1 cellular context compared by ENCODE assay signal in the genomic region with DNA sequence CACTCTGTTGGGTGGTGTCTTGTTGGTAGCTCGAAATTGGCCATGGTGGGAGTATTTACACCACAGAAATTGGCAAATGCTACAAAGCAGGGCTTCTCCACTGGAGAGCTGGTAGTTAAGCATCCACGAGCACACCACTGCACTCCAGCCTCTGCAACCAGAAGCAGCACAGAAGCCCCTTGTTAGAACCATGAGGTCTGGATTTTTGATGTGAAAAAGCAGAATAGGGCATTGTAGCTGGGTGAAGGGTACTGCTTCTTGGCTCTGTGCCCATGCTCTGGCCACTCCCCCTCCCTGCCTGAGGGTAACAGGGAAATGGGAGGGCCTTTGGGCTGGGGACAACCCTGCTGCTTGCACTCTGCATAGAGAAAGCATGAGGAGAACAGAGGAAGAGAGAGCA.
TF ChIP-seq lines count a peak whose summit lies in the region.

No MANE protein-coding gene starts in this region.

TF ChIP-seq in WTC11, 78 proteins besides CTCF, POLR2A, EP300 and RAD21 (continued from another document):
- TF ChIP-seq, protein P1, sequence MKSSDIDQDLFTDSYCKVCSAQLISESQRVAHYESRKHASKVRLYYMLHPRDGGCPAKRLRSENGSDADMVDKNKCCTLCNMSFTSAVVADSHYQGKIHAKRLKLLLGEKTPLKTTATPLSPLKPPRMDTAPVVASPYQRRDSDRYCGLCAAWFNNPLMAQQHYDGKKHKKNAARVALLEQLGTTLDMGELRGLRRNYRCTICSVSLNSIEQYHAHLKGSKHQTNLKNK (CRISPR knock-in tag; IDR thresholded peaks at IDR 0.05): no peak
- TF ChIP-seq, protein P2, sequence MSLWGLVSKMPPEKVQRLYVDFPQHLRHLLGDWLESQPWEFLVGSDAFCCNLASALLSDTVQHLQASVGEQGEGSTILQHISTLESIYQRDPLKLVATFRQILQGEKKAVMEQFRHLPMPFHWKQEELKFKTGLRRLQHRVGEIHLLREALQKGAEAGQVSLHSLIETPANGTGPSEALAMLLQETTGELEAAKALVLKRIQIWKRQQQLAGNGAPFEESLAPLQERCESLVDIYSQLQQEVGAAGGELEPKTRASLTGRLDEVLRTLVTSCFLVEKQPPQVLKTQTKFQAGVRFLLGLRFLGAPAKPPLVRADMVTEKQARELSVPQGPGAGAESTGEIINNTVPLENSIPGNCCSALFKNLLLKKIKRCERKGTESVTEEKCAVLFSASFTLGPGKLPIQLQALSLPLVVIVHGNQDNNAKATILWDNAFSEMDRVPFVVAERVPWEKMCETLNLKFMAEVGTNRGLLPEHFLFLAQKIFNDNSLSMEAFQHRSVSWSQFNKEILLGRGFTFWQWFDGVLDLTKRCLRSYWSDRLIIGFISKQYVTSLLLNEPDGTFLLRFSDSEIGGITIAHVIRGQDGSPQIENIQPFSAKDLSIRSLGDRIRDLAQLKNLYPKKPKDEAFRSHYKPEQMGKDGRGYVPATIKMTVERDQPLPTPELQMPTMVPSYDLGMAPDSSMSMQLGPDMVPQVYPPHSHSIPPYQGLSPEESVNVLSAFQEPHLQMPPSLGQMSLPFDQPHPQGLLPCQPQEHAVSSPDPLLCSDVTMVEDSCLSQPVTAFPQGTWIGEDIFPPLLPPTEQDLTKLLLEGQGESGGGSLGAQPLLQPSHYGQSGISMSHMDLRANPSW (CRISPR knock-in tag; conservative IDR thresholded peaks at IDR 0.05; ENCODE audit: low read depth): no peak
- no peak for TF ChIP-seq ZBTB21 (CRISPR knock-in tag; IDR thresholded peaks at IDR 0.05; ENCODE audit: borderline replicate concordance)
- no peak for TF ChIP-seq ZNF138 (CRISPR knock-in tag; conservative IDR thresholded peaks at IDR 0.05)
- TF ChIP-seq, protein P3, sequence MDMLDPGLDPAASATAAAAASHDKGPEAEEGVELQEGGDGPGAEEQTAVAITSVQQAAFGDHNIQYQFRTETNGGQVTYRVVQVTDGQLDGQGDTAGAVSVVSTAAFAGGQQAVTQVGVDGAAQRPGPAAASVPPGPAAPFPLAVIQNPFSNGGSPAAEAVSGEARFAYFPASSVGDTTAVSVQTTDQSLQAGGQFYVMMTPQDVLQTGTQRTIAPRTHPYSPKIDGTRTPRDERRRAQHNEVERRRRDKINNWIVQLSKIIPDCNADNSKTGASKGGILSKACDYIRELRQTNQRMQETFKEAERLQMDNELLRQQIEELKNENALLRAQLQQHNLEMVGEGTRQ (CRISPR knock-in tag; IDR thresholded peaks at IDR 0.05): no peak
- TF ChIP-seq ZNF317 (CRISPR knock-in tag; IDR thresholded peaks at IDR 0.05; ENCODE audit: borderline replicate concordance, low read depth): no peak
- TF ChIP-seq, protein P4, sequence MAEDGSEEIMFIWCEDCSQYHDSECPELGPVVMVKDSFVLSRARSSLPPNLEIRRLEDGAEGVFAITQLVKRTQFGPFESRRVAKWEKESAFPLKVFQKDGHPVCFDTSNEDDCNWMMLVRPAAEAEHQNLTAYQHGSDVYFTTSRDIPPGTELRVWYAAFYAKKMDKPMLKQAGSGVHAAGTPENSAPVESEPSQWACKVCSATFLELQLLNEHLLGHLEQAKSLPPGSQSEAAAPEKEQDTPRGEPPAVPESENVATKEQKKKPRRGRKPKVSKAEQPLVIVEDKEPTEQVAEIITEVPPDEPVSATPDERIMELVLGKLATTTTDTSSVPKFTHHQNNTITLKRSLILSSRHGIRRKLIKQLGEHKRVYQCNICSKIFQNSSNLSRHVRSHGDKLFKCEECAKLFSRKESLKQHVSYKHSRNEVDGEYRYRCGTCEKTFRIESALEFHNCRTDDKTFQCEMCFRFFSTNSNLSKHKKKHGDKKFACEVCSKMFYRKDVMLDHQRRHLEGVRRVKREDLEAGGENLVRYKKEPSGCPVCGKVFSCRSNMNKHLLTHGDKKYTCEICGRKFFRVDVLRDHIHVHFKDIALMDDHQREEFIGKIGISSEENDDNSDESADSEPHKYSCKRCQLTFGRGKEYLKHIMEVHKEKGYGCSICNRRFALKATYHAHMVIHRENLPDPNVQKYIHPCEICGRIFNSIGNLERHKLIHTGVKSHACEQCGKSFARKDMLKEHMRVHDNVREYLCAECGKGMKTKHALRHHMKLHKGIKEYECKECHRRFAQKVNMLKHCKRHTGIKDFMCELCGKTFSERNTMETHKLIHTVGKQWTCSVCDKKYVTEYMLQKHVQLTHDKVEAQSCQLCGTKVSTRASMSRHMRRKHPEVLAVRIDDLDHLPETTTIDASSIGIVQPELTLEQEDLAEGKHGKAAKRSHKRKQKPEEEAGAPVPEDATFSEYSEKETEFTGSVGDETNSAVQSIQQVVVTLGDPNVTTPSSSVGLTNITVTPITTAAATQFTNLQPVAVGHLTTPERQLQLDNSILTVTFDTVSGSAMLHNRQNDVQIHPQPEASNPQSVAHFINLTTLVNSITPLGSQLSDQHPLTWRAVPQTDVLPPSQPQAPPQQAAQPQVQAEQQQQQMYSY (CRISPR knock-in tag; IDR thresholded peaks at IDR 0.05): no peak
- TF ChIP-seq PRRX2 (CRISPR knock-in tag; IDR thresholded peaks at IDR 0.05): no peak
